ENCODE assay signal across 8 cellular contexts in the genomic region with DNA sequence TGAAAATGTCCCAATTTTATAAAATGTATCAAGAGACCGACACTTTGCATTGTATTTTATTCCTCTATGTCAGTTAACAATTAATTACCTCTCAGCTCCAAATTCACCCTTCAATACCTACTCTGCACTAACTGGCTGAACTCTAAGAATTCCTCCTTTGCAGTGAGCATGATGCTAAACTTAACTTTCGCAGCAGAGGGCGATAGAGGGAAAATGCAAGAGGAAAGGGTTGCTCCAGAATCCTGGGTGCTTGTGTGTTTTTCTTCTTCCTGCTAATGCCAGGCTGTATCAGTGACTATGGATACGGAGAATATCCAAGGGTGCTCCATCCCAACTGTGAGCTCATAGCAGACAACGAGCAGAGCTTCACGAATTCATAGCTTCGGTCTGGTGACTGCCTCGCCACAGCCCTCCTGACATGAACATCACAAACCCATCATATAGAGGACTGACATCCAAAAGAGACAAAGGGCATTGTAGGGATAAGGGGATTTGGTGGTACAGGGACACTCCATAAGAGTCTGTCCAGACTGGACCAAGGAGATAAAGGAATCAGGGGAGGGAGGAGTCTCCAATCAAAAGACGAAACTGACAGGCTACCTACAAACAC.
A peak's percentile ranks its signal among the peaks of the same experiment; 100 is the strongest.
DNase-seq lines count a peak whose midpoint lies in the region; ATAC-seq, FAIRE-seq and TF ChIP-seq lines count a peak whose summit lies in the region.

No MANE protein-coding gene starts in this region.

- no peaks in the 10 kb centered on the region for H3K27me3 ChIP-seq in body of pancreas

- H3K36me3 Mint-ChIP-seq in mesothelial cell of epicardium, result peaks cover 13% of the 10 kb centered on the region

- intact Hi-C loops in body of pancreas (cut with DNase I), result no loop called here

- CTCF ChIA-PET in A549 (lab: Yijun Ruan, JAX) (interaction anchor here (0.6 to 1.4 kb wide), 8 partner anchors 9 to 151 kb away, joined by 3 to 7 read pairs (median 5); no protein-coding TSS in a partner anchor), GM10248 (lab: Yijun Ruan, JAX) (interaction anchor here (1.0 to 1.2 kb wide), 3 partner anchors 10 to 142 kb away, joined by 3 to 4 read pairs (median 3); no protein-coding TSS in a partner anchor)

- TF ChIP-seq CTCF in A549 (IDR thresholded peaks at IDR 0.05) (peak; percentile 55), GM10248 (IDR thresholded peaks at IDR 0.05; ENCODE audit: control extremely low read depth, extremely low read depth, low read depth, missing control alignments) (peak; percentile 55), body of pancreas (IDR thresholded peaks at IDR 0.05) (peak in 5 of 7 experiments; percentile 21 to 32 (median 26)), mesothelial cell of epicardium (IDR thresholded peaks at IDR 0.05; ENCODE audit: unreplicated experiment) (peak; percentile 25)

- H3K9me3 ChIP-seq in A549 (no peaks in the 10 kb centered on the region), body of pancreas (no peaks in the 10 kb centered on the region)

- H3K4me2 ChIP-seq in A549, result no peak overlapping the region

- H3K27ac ChIP-seq in A549, result no peak overlapping the region
- no peak overlapping the region for H3K27ac ChIP-seq in body of pancreas

- POLR2A ChIA-PET in A549 (lab: Yijun Ruan, JAX), result no interaction called here
- POLR2A ChIA-PET in GM10248 (lab: Yijun Ruan, JAX), result no interaction called here

- 79% methylated on average over 9 of the region's 9 CpGs for WGBS in A549 (ENCODE audit: missing lambda C conversion rate)
- WGBS in body of pancreas, 2 donors, result 90 to 93% methylated on average over 9 of the region's 9 CpGs

- TF ChIP-seq POLR2A in A549 (IDR thresholded peaks at IDR 0.05; ENCODE audit: low read length) (no peak), body of pancreas (IDR thresholded peaks at IDR 0.05) (no peak)

- H3K36me3 ChIP-seq in body of pancreas (replicated peaks in 1 of 2; ENCODE audit: insufficient read depth in 1 of 2, low read depth in 2 of 2), result no peaks in the 10 kb centered on the region

- peak; percentile 38 to 59 for TF ChIP-seq RAD21 in A549 (conservative IDR thresholded peaks at IDR 0.05 in 1 of 2, IDR thresholded peaks at IDR 0.05 in 1 of 2)

- no peak overlapping the region for H3K27ac Mint-ChIP-seq in mesothelial cell of epicardium

- H3K4me3 Mint-ChIP-seq in mesothelial cell of epicardium, result no peak overlapping the region

- H3K27me3 Mint-ChIP-seq in mesothelial cell of epicardium (ENCODE audit: low read depth), result no peaks in the 10 kb centered on the region

- no peak for TF ChIP-seq EP300 in A549 (IDR thresholded peaks at IDR 0.05)

- FAIRE-seq in A549 (lab: Jason Lieb, UNC), result peak; percentile 59

- H3K9me3 Mint-ChIP-seq in mesothelial cell of epicardium, result peaks cover 16% of the 10 kb centered on the region

- DNase-seq in A549 (ENCODE audit: low read depth in 1 of 2, low spot score in 1 of 2), result peak; percentile 27 to 67
- peak; percentile 47 for DNase-seq in GM10248 (ENCODE audit: extremely low spot score)
- DNase-seq in NCI-H82 (lab: John Stamatoyannopoulos, UW), result peak; percentile 75
- DNase-seq in body of pancreas, result peak in 3 of 4 donors; percentile 9 to 30 (median 22)
- DNase-seq in mesothelial cell of epicardium (ENCODE audit: low spot score in 2 of 2, unreplicated experiment in 2 of 2), result no peak
- DNase-seq in mucosa of gallbladder (ENCODE audit: low spot score), result no peak
- DNase-seq in activated CD8-positive, alpha-beta memory T cell treated with anti-CD3 and anti-CD28 coated beads for 24 hours, result no peak

- H3K4me3 ChIP-seq in A549, result no peak overlapping the region
- H3K4me3 ChIP-seq in body of pancreas, result no peak overlapping the region

- peaks cover 12% of the 10 kb centered on the region for H3K4me1 Mint-ChIP-seq in mesothelial cell of epicardium

- ATAC-seq in A549, result peak; percentile 50 to 79; a peak in 5 of 6 replicates
- ATAC-seq in body of pancreas, result no peak
- ATAC-seq in HG02970 (IDR thresholded peaks at IDR 0.05; ENCODE audit: low FRiP score, unreplicated experiment), result no peak

- H3K4me1 ChIP-seq in A549 (peaks cover 10% of the 10 kb centered on the region; the same call in 2 of the 3 replicates), body of pancreas (no peaks in the 10 kb centered on the region)

TF ChIP-seq in A549, 52 proteins besides CTCF, POLR2A, EP300 and RAD21:
- TF ChIP-seq ZSCAN20 (CRISPR knock-in tag; IDR thresholded peaks at IDR 0.05) (no peak), RARB (CRISPR knock-in tag; IDR thresholded peaks at IDR 0.05) (no peak), BHLHE40 (IDR thresholded peaks at IDR 0.05; ENCODE audit: low read depth, low read length) (no peak), SMC3 (IDR thresholded peaks at IDR 0.05) (peak; percentile 58; the same call in 2 of the 3 replicates), RNF2 (IDR thresholded peaks at IDR 0.05; ENCODE audit: borderline replicate concordance, low read depth) (no peak), FOXS1 (CRISPR knock-in tag; IDR thresholded peaks at IDR 0.05) (no peak)
- TF ChIP-seq, protein P1, sequence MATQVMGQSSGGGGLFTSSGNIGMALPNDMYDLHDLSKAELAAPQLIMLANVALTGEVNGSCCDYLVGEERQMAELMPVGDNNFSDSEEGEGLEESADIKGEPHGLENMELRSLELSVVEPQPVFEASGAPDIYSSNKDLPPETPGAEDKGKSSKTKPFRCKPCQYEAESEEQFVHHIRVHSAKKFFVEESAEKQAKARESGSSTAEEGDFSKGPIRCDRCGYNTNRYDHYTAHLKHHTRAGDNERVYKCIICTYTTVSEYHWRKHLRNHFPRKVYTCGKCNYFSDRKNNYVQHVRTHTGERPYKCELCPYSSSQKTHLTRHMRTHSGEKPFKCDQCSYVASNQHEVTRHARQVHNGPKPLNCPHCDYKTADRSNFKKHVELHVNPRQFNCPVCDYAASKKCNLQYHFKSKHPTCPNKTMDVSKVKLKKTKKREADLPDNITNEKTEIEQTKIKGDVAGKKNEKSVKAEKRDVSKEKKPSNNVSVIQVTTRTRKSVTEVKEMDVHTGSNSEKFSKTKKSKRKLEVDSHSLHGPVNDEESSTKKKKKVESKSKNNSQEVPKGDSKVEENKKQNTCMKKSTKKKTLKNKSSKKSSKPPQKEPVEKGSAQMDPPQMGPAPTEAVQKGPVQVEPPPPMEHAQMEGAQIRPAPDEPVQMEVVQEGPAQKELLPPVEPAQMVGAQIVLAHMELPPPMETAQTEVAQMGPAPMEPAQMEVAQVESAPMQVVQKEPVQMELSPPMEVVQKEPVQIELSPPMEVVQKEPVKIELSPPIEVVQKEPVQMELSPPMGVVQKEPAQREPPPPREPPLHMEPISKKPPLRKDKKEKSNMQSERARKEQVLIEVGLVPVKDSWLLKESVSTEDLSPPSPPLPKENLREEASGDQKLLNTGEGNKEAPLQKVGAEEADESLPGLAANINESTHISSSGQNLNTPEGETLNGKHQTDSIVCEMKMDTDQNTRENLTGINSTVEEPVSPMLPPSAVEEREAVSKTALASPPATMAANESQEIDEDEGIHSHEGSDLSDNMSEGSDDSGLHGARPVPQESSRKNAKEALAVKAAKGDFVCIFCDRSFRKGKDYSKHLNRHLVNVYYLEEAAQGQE (IDR thresholded peaks at IDR 0.05), result no peak

Comparison
In these comparisons a context has a peak if more than half of its experiments do, and no peak if none do; other contexts are left out.
1. ATAC-seq: peak in A549 (2 of 2); none in body of pancreas (single experiment) and HG02970 (single experiment).
2. DNase-seq: peak in A549 (2 of 2), GM10248 (single experiment), NCI-H82 (single experiment) and body of pancreas (3 of 4); none in mesothelial cell of epicardium (0 of 2), mucosa of gallbladder (single experiment) and activated CD8-positive, alpha-beta memory T cell treated with anti-CD3 and anti-CD28 coated beads for 24 hours (single experiment).
3. Peak in every context shown above with its lines, with median percentiles within 50 percentile points of each other: CTCF ChIP-seq.